In the genomic region with DNA sequence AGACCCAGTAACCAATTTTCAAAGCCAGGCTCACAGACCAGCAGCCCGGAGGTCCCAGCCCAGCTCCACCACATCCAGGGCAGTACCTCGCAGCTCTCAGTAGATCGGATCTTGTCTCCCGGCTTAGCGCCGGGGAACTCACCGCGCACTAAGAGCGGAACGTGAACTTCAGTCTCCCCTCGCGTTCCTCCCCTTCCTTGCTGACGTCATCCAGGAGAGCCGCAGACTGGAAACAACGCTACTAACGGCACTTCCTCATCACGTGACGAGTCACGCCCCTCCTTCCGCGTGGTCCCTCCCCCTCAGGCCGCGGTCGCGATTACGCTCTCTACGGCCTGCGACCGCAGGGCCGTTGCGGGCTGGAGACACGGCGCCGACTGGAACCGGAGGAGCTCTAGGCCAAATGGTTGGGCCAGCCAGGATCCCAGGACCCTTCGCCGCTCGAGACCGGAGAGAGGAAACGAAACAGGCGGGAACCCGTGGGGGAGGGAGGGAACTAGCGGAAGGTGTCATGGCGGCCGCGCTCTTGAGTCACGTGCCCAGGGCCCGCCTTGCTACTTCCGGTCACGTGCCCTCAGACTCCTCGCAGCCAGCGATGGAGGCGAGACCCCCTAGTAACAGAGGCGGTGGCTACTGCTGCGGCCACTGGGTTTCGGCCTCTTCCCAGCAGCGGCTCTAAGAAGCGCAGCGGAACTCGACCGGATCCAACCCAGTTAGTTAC, we compare ENCODE assay signal across 1 cellular context.
TF ChIP-seq lines count a peak whose summit lies in the region.

A gene (plus strand): TSS at position 577 of the 721 bp plus-strand sequence. CDS start 10,508 bp downstream, outside the sequence.
A gene with protein sequence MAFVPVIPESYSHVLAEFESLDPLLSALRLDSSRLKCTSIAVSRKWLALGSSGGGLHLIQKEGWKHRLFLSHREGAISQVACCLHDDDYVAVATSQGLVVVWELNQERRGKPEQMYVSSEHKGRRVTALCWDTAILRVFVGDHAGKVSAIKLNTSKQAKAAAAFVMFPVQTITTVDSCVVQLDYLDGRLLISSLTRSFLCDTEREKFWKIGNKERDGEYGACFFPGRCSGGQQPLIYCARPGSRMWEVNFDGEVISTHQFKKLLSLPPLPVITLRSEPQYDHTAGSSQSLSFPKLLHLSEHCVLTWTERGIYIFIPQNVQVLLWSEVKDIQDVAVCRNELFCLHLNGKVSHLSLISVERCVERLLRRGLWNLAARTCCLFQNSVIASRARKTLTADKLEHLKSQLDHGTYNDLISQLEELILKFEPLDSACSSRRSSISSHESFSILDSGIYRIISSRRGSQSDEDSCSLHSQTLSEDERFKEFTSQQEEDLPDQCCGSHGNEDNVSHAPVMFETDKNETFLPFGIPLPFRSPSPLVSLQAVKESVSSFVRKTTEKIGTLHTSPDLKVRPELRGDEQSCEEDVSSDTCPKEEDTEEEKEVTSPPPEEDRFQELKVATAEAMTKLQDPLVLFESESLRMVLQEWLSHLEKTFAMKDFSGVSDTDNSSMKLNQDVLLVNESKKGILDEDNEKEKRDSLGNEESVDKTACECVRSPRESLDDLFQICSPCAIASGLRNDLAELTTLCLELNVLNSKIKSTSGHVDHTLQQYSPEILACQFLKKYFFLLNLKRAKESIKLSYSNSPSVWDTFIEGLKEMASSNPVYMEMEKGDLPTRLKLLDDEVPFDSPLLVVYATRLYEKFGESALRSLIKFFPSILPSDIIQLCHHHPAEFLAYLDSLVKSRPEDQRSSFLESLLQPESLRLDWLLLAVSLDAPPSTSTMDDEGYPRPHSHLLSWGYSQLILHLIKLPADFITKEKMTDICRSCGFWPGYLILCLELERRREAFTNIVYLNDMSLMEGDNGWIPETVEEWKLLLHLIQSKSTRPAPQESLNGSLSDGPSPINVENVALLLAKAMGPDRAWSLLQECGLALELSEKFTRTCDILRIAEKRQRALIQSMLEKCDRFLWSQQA (minus strand): TSS at position 150 of the 721 bp plus-strand sequence. CDS start 4,282 bp downstream, outside the sequence.

TF ChIP-seq in HepG2, 621 proteins besides CTCF, POLR2A, EP300 and RAD21 (continued from another document and continues in another):
- TF ChIP-seq, protein P1, sequence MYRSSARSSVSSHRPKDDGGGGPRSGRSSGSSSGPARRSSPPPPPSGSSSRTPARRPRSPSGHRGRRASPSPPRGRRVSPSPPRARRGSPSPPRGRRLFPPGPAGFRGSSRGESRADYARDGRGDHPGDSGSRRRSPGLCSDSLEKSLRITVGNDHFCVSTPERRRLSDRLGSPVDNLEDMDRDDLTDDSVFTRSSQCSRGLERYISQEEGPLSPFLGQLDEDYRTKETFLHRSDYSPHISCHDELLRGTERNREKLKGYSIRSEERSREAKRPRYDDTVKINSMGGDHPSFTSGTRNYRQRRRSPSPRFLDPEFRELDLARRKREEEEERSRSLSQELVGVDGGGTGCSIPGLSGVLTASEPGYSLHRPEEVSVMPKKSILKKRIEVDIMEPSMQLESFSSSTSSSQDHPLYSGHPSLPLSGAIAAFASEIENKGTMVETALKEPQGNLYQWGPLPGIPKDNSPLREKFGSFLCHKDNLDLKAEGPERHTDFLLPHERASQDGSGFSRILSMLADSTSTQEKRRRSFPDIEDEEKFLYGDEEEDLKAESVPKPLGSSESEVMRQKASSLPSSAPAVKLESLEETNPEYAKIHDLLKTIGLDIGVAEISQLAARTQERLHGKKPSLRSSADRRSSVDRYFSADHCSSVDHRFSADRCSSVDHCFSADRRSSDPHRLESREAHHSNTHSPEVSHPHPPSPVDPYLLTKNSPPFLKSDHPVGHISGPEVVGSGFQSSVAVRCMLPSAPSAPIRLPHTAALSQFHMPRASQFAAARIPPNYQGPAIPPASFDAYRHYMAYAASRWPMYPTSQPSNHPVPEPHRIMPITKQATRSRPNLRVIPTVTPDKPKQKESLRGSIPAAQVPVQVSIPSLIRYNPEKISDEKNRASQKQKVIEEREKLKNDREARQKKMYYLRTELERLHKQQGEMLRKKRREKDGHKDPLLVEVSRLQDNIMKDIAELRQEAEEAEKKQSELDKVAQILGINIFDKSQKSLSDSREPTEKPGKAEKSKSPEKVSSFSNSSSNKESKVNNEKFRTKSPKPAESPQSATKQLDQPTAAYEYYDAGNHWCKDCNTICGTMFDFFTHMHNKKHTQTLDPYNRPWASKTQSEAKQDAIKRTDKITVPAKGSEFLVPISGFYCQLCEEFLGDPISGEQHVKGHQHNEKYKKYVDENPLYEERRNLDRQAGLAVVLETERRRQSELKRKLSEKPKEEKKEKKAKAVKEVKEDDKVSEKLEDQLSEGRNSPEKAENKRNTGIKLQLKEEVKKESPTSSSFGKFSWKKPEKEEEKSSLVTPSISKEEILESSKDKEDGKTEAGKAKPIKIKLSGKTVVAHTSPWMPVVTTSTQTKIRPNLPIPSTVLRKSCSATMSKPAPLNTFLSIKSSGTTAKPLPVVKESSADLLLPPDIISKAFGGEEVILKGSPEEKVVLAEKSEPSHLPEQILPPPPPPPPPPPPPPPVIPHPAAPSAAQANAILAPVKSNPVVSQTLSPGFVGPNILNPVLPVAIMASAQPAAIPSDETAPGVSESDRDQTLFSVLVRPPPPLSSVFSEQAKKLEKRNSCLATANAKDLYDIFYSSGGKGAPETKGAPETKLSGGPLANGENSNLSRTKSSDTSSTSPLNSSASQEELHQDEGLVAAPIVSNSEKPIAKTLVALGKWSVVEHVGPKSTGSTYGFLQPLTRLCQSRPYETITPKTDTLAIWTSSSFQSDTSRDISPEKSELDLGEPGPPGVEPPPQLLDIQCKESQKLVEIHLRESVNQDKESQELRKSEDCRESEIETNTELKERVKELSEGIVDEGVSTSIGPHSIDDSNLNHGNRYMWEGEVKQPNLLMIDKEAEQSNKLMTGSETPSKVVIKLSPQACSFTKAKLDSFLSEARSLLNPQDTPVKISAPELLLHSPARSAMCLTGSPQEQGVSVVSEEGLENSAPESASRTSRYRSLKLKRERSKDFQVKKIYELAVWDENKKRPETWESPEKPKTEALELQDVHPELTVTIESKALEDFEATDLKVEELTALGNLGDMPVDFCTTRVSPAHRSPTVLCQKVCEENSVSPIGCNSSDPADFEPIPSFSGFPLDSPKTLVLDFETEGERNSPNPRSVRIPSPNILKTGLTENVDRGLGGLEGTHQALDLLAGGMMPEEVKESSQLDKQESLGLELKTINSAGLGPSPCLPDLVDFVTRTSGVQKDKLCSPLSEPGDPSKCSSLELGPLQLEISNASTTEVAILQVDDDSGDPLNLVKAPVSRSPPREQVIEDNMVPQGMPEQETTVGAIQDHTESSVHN (CRISPR knock-in tag; IDR thresholded peaks at IDR 0.05), result peak; percentile 90; the same call in 1 of the 2 replicates
- TF ChIP-seq, protein P2, sequence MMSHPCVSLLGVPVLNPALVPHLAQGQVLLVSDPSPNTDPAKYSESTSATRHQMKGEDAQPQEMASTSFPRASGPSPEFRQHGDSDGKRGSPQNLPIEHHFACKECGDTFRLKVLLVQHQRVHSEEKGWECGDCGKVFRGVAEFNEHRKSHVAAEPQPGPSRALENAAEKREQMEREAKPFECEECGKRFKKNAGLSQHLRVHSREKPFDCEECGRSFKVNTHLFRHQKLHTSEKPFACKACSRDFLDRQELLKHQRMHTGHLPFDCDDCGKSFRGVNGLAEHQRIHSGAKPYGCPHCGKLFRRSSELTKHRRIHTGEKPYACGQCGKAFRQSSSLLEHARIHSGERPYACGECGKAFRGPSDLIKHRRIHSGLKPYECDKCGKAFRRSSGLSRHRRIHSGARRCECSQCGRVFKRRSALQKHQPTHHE (CRISPR knock-in tag; IDR thresholded peaks at IDR 0.05; ENCODE audit: borderline replicate concordance), result peak; percentile 84
- TF ChIP-seq ZNF773 (CRISPR knock-in tag; IDR thresholded peaks at IDR 0.05; ENCODE audit: borderline replicate concordance), result no peak
- peak; percentile 82 for TF ChIP-seq MXI1 (IDR thresholded peaks at IDR 0.05; ENCODE audit: borderline replicate concordance, low read depth, low read length)
- TF ChIP-seq PRPF4 (IDR thresholded peaks at IDR 0.05; ENCODE audit: low read depth, low read length, poor library complexity, severe bottlenecking), result no peak
- peak; percentile 81; the same call in 1 of the 2 replicates for TF ChIP-seq ZNF235 (CRISPR knock-in tag; IDR thresholded peaks at IDR 0.05; ENCODE audit: borderline replicate concordance)
- peak; percentile 89 for TF ChIP-seq JUND (CRISPR knock-in tag; IDR thresholded peaks at IDR 0.05)
- no peak for TF ChIP-seq ZNF775 (CRISPR knock-in tag; IDR thresholded peaks at IDR 0.05; ENCODE audit: borderline replicate concordance)
- TF ChIP-seq TOPORS (CRISPR knock-in tag; IDR thresholded peaks at IDR 0.05), result no peak; the same call in 1 of the 2 replicates
- peak; percentile 91; the same call in 1 of the 2 replicates for TF ChIP-seq ZC3H4 (CRISPR knock-in tag; IDR thresholded peaks at IDR 0.05; ENCODE audit: borderline replicate concordance)
- peak; percentile 38; the same call in 1 of the 2 replicates for TF ChIP-seq ZNF616 (CRISPR knock-in tag; IDR thresholded peaks at IDR 0.05; ENCODE audit: low read depth)
- TF ChIP-seq ZNF660 (CRISPR knock-in tag; IDR thresholded peaks at IDR 0.05; ENCODE audit: borderline replicate concordance, low read depth), result 0 out of 2 replicates have a peak, but pooled peaks have one; percentile 80
- TF ChIP-seq, protein P3, sequence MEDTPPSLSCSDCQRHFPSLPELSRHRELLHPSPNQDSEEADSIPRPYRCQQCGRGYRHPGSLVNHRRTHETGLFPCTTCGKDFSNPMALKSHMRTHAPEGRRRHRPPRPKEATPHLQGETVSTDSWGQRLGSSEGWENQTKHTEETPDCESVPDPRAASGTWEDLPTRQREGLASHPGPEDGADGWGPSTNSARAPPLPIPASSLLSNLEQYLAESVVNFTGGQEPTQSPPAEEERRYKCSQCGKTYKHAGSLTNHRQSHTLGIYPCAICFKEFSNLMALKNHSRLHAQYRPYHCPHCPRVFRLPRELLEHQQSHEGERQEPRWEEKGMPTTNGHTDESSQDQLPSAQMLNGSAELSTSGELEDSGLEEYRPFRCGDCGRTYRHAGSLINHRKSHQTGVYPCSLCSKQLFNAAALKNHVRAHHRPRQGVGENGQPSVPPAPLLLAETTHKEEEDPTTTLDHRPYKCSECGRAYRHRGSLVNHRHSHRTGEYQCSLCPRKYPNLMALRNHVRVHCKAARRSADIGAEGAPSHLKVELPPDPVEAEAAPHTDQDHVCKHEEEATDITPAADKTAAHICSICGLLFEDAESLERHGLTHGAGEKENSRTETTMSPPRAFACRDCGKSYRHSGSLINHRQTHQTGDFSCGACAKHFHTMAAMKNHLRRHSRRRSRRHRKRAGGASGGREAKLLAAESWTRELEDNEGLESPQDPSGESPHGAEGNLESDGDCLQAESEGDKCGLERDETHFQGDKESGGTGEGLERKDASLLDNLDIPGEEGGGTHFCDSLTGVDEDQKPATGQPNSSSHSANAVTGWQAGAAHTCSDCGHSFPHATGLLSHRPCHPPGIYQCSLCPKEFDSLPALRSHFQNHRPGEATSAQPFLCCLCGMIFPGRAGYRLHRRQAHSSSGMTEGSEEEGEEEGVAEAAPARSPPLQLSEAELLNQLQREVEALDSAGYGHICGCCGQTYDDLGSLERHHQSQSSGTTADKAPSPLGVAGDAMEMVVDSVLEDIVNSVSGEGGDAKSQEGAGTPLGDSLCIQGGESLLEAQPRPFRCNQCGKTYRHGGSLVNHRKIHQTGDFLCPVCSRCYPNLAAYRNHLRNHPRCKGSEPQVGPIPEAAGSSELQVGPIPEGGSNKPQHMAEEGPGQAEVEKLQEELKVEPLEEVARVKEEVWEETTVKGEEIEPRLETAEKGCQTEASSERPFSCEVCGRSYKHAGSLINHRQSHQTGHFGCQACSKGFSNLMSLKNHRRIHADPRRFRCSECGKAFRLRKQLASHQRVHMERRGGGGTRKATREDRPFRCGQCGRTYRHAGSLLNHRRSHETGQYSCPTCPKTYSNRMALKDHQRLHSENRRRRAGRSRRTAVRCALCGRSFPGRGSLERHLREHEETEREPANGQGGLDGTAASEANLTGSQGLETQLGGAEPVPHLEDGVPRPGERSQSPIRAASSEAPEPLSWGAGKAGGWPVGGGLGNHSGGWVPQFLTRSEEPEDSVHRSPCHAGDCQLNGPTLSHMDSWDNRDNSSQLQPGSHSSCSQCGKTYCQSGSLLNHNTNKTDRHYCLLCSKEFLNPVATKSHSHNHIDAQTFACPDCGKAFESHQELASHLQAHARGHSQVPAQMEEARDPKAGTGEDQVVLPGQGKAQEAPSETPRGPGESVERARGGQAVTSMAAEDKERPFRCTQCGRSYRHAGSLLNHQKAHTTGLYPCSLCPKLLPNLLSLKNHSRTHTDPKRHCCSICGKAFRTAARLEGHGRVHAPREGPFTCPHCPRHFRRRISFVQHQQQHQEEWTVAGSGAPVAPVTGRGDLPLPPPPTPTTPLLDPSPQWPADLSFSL (CRISPR knock-in tag; IDR thresholded peaks at IDR 0.05), result no peak
- no peak for TF ChIP-seq ZMYM3 (CRISPR knock-in tag; IDR thresholded peaks at IDR 0.05)
- TF ChIP-seq ZSCAN30 (CRISPR knock-in tag; IDR thresholded peaks at IDR 0.05), result peak; percentile 98
- peak; percentile 78; the same call in 1 of the 2 replicates for TF ChIP-seq PCBP1 (IDR thresholded peaks at IDR 0.05; ENCODE audit: borderline replicate concordance, low read depth, low read length)
- peak; percentile 91 for TF ChIP-seq THAP11 (CRISPR knock-in tag; IDR thresholded peaks at IDR 0.05)
- TF ChIP-seq, protein P4, sequence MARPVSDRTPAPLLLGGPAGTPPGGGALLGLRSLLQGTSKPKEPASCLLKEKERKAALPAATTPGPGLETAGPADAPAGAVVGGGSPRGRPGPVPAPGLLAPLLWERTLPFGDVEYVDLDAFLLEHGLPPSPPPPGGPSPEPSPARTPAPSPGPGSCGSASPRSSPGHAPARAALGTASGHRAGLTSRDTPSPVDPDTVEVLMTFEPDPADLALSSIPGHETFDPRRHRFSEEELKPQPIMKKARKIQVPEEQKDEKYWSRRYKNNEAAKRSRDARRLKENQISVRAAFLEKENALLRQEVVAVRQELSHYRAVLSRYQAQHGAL (CRISPR knock-in tag; IDR thresholded peaks at IDR 0.05; ENCODE audit: not compliant biosample characterization), result peak; percentile 78
- TF ChIP-seq, protein P5, sequence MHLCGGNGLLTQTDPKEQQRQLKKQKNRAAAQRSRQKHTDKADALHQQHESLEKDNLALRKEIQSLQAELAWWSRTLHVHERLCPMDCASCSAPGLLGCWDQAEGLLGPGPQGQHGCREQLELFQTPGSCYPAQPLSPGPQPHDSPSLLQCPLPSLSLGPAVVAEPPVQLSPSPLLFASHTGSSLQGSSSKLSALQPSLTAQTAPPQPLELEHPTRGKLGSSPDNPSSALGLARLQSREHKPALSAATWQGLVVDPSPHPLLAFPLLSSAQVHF (CRISPR knock-in tag; IDR thresholded peaks at IDR 0.05), result peak; percentile 86; the same call in 1 of the 2 replicates
- no peak for TF ChIP-seq HNRNPUL1 (IDR thresholded peaks at IDR 0.05; ENCODE audit: low read depth, low read length)
- TF ChIP-seq KMT2A (CRISPR knock-in tag; IDR thresholded peaks at IDR 0.05), result peak; percentile 98
- no peak for TF ChIP-seq PHB2 (IDR thresholded peaks at IDR 0.05; ENCODE audit: partially characterized antibody)
- peak; percentile 97 for TF ChIP-seq FOXK1 (CRISPR knock-in tag; IDR thresholded peaks at IDR 0.05; ENCODE audit: borderline replicate concordance, low read depth)
- TF ChIP-seq NCOR1 (IDR thresholded peaks at IDR 0.05; ENCODE audit: borderline replicate concordance, low read length), result peak; percentile 60; the same call in 1 of the 2 replicates
- no peak for TF ChIP-seq CCAR2 (optimal IDR thresholded peaks at IDR 0.05; ENCODE audit: low read depth, low read length)
